In genomic region chr18:33579147-33579867, GRCh38 we compare ENCODE assay signal across 2 cellular contexts.
TF ChIP-seq lines count a peak whose summit lies in the region.

No MANE protein-coding gene starts in this region.

TF ChIP-seq in SK-N-SH, 30 proteins besides CTCF, POLR2A, EP300 and RAD21 (continued from another document):
- TF ChIP-seq ZBTB33 (IDR thresholded peaks at IDR 0.05; ENCODE audit: borderline replicate concordance, low read depth): no peak

TF ChIP-seq in SK-N-SH treated with all-trans-retinoic acid at 6 μM for 48 hours, 23 proteins besides CTCF, POLR2A, EP300 and RAD21 (continued from another document):
- TF ChIP-seq CREB5 (CRISPR knock-in tag; IDR thresholded peaks at IDR 0.05; ENCODE audit: low read depth) (no peak), ZFP3 (CRISPR knock-in tag; IDR thresholded peaks at IDR 0.05) (no peak)
